In genomic region chr19:3526507-3527244, GRCh38 we compare ENCODE assay signal across 1 cellular context.
TF ChIP-seq lines count a peak whose summit lies in the region.

No MANE protein-coding gene starts in this region.

TF ChIP-seq in HCT116, 20 proteins besides CTCF, POLR2A, EP300 and RAD21:
- TF ChIP-seq REST (IDR thresholded peaks at IDR 0.05; ENCODE audit: low read depth), result no peak
- TF ChIP-seq SRF (IDR thresholded peaks at IDR 0.05; ENCODE audit: low read depth), result no peak
- TF ChIP-seq ZNF274 (IDR thresholded peaks at IDR 0.05; ENCODE audit: low read depth, low read length), result no peak
- TF ChIP-seq JUND (IDR thresholded peaks at IDR 0.05), result no peak
- TF ChIP-seq FOSL1 (IDR thresholded peaks at IDR 0.05; ENCODE audit: low read depth), result no peak
- TF ChIP-seq MAX (IDR thresholded peaks at IDR 0.05), result no peak
- no peak for TF ChIP-seq CBX3 (IDR thresholded peaks at IDR 0.05; ENCODE audit: low read depth)
- TF ChIP-seq CEBPB (IDR thresholded peaks at IDR 0.05; ENCODE audit: low read depth), result no peak
- TF ChIP-seq EGR1 (IDR thresholded peaks at IDR 0.05; ENCODE audit: low read depth), result no peak
- TF ChIP-seq YY1 (IDR thresholded peaks at IDR 0.05; ENCODE audit: extremely low read depth, insufficient replicate concordance, low read depth, low read length), result no peak
- no peak for TF ChIP-seq SP1 (IDR thresholded peaks at IDR 0.05; ENCODE audit: low read depth)
- TF ChIP-seq EZH2 (IDR thresholded peaks at IDR 0.05), result no peak
- no peak for TF ChIP-seq ZBTB33 (IDR thresholded peaks at IDR 0.05; ENCODE audit: extremely low read depth, insufficient replicate concordance, low read length)
- TF ChIP-seq EZH2phosphoT487 (IDR thresholded peaks at IDR 0.05; ENCODE audit: borderline replicate concordance), result no peak
- TF ChIP-seq ZFX (IDR thresholded peaks at IDR 0.05), result no peak
- TF ChIP-seq SIN3A (IDR thresholded peaks at IDR 0.05; ENCODE audit: low read depth), result no peak
